ENCODE assay signal across 19 cellular contexts in the genomic region with DNA sequence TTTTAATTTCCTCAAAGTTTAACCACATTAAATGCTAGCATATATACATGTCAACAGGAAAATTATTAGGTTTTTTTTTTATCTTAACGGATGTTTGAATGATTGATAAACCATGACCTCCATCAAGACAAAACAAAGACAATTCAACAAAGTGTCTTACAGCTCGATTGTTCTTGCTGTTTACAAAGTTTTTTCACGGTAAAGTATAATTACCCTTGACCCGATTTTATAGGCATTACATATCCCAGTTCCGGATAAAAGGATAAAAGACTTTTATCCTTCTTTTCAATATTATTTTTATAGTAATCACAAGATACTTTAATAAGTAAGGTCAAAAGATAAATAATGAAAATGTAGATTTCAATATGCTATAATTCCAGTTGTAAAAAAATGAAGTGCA.
DNase-seq lines count a peak whose midpoint lies in the region; ATAC-seq, FAIRE-seq and TF ChIP-seq lines count a peak whose summit lies in the region.
"Had no signal": no experiment of that assay in that cellular context is flagged by ENCODE, and none has a peak within 500 bp of the region (broad histone marks: within the 10 kb centered on the region; RNA-seq: fewer than 3 reads in every experiment).

No MANE protein-coding gene starts in this region.

- H3K36me3 Mint-ChIP-seq in activated T-helper 1 cell treated with anti-CD3 and anti-CD28 coated beads, Interleukin-12 subunit alpha, Interleukin-12 subunit beta, Interleukin-2, Interleukin-4 antibody, amounts not matched to agents 30 ng/mL and 10 ng/mL and 1 ng/mL, durations not matched to agents 14 hours and 24 hours and 36 hours (ENCODE audit: low read depth), result no peaks in the 10 kb centered on the region
- H3K36me3 Mint-ChIP-seq: CD8-positive, alpha-beta T cell had no signal

- no peak for TF ChIP-seq CTCF in A549 (IDR thresholded peaks at IDR 0.05)
- TF ChIP-seq CTCF in HEK293 (tag by site-specific recombination; IDR thresholded peaks at IDR 0.05), result no peak
- TF ChIP-seq CTCF in VCaP (conservative IDR thresholded peaks at IDR 0.05), result no peak

- POLR2A ChIA-PET in A549 (lab: Yijun Ruan, JAX) (no interaction called here), HEK293 (lab: Yijun Ruan, JAX) (no interaction called here)

- H3K27me3 Mint-ChIP-seq in activated T-helper 1 cell treated with anti-CD3 and anti-CD28 coated beads, Interleukin-12 subunit alpha, Interleukin-12 subunit beta, Interleukin-2, Interleukin-4 antibody, amounts not matched to agents 30 ng/mL and 10 ng/mL and 1 ng/mL, durations not matched to agents 14 hours and 24 hours and 36 hours (ENCODE audit: insufficient read depth), result peaks cover 14% of the 10 kb centered on the region

- WGBS in A549 (ENCODE audit: missing lambda C conversion rate), result 17% methylated on average over 5 of the region's 5 CpGs

- no peak overlapping the region for H3K4me3 Mint-ChIP-seq in activated T-helper 1 cell treated with anti-CD3 and anti-CD28 coated beads, Interleukin-12 subunit alpha, Interleukin-12 subunit beta, Interleukin-2, Interleukin-4 antibody, amounts not matched to agents 30 ng/mL and 10 ng/mL and 1 ng/mL, durations not matched to agents 14 hours and 24 hours and 36 hours
- H3K4me3 Mint-ChIP-seq: B cell; CD8-positive, alpha-beta T cell; HFFc6 had no signal

- H3K4me3 ChIP-seq in A549 (no peak overlapping the region), HEK293 (ENCODE audit: low read depth, low read length) (no peak overlapping the region), skeletal muscle tissue (ENCODE audit: low read length in 3 of 3) (peak overlapping the region in 2 of 3 donors; percentile 2 to 45)
- H3K4me3 ChIP-seq: BLaER1 treated with 17β-estradiol and CSF1 and Interleukin-3, amounts not matched to agents 10 nM and 100 nM; HAP-1; K562 had no signal

- H3K27me3 ChIP-seq in skeletal muscle tissue (ENCODE audit: control insufficient read depth in 3 of 3, insufficient read depth in 3 of 3, low read length in 3 of 3), result no peaks in the 10 kb centered on the region
- H3K27me3 ChIP-seq: BLaER1 treated with 17β-estradiol and CSF1 and Interleukin-3, amounts not matched to agents 10 nM and 100 nM had no signal

- CTCF ChIA-PET in A549 (lab: Yijun Ruan, JAX), result interaction anchor here (0.8 to 1.6 kb wide), 2 partner anchors 9 to 15 kb away, joined by 4 read pairs; no protein-coding TSS in a partner anchor
- CTCF ChIA-PET in HEK293 (lab: Yijun Ruan, JAX), result no interaction called here

- H3K36me3 ChIP-seq in HEK293 (ENCODE audit: control insufficient read depth in 2 of 2, insufficient read depth in 1 of 2, low read length in 2 of 2) (no peaks in the 10 kb centered on the region), skeletal muscle tissue (ENCODE audit: control insufficient read depth in 3 of 3, insufficient read depth in 3 of 3, low read length in 3 of 3) (no peaks in the 10 kb centered on the region)
- H3K36me3 ChIP-seq: BLaER1 treated with 17β-estradiol and CSF1 and Interleukin-3, amounts not matched to agents 10 nM and 100 nM; HAP-1 had no signal

- no peak overlapping the region for H3K4me2 ChIP-seq in A549
- H3K4me2 ChIP-seq: BLaER1 treated with 17β-estradiol and CSF1 and Interleukin-3, amounts not matched to agents 10 nM and 100 nM had no signal

- 0 out of 3 replicates have a peak, but pooled peaks cover 4% of the 10 kb centered on the region for H3K9me3 ChIP-seq in A549
- H3K9me3 ChIP-seq in HEK293 (ENCODE audit: control insufficient read depth, insufficient read depth, low read depth, low read length), result no peaks in the 10 kb centered on the region
- no peaks in the 10 kb centered on the region for H3K9me3 ChIP-seq in skeletal muscle tissue (ENCODE audit: control insufficient read depth in 3 of 3, low read length in 3 of 3)
- H3K9me3 ChIP-seq: BLaER1 treated with 17β-estradiol and CSF1 and Interleukin-3, amounts not matched to agents 10 nM and 100 nM; HAP-1 had no signal

- H3K9ac ChIP-seq in skeletal muscle tissue (ENCODE audit: low read depth in 1 of 3, low read length in 3 of 3), result peak overlapping the region in 2 of 3 donors; percentile 46 to 52
- H3K9ac ChIP-seq: BLaER1 treated with 17β-estradiol and CSF1 and Interleukin-3, amounts not matched to agents 10 nM and 100 nM had no signal

- FAIRE-seq in A549 (lab: Jason Lieb, UNC), result peak; percentile 63
- FAIRE-seq: HTR-8/SVneo, K562 had no signal

- H3K27ac ChIP-seq in A549 (no peak overlapping the region), HEK293 (ENCODE audit: extremely low read depth, low read depth, low read length) (no peak overlapping the region), VCaP (peak overlapping the region; percentile 39), skeletal muscle tissue (ENCODE audit: low read depth, low read length) (peak overlapping the region; percentile 2)
- H3K27ac ChIP-seq: BLaER1 treated with 17β-estradiol and CSF1 and Interleukin-3, amounts not matched to agents 10 nM and 100 nM had no signal

- no peaks in the 10 kb centered on the region for H3K4me1 ChIP-seq in A549
- H3K4me1 ChIP-seq in HEK293 (ENCODE audit: control insufficient read depth, insufficient read depth, low read length), result peaks cover 9% of the 10 kb centered on the region
- H3K4me1 ChIP-seq in skeletal muscle tissue (ENCODE audit: control insufficient read depth in 3 of 3, insufficient read depth in 3 of 3, low read length in 3 of 3), result peaks cover 4 to 26% (median 13%) of the 10 kb centered on the region in 3 donors
- H3K4me1 ChIP-seq: HAP-1 had no signal

- no peak for TF ChIP-seq RAD21 in A549 (conservative IDR thresholded peaks at IDR 0.05 in 1 of 2, IDR thresholded peaks at IDR 0.05 in 1 of 2)

- TF ChIP-seq EP300 in A549 (IDR thresholded peaks at IDR 0.05), result no peak

- no peak for DNase-seq in A549 (ENCODE audit: low read depth in 1 of 2, low spot score in 1 of 2)
- no peak for DNase-seq in SHP77 treated with DMSO at 0.1 percent for 48 hours (lab: John Stamatoyannopoulos, UW)
- no peak for DNase-seq in nucleus accumbens (lab: John Stamatoyannopoulos, UW)
- DNase-seq in activated T-helper 1 cell treated with anti-CD3 and anti-CD28 coated beads, Interleukin-12 subunit alpha, Interleukin-12 subunit beta, Interleukin-2, Interleukin-4 antibody, amounts not matched to agents 30 ng/mL and 10 ng/mL and 1 ng/mL, durations not matched to agents 14 hours and 24 hours and 36 hours (ENCODE audit: low spot score), result no peak
- DNase-seq: 8988T; Calu3; CD8-positive, alpha-beta T cell; DMS79; GF-D8; HFFc6; IMR-90 had no signal

- intact Hi-C loops in activated T-helper 1 cell treated with anti-CD3 and anti-CD28 coated beads, Interleukin-12 subunit alpha, Interleukin-12 subunit beta, Interleukin-2, Interleukin-4 antibody, amounts not matched to agents 30 ng/mL and 10 ng/mL and 1 ng/mL, durations not matched to agents 14 hours and 24 hours and 36 hours (cut with micrococcal nuclease), result no loop called here

- ATAC-seq in A549, result no peak
- ATAC-seq: CD8-positive, alpha-beta T cell; K562 had no signal

- no peak overlapping the region for H3K27ac Mint-ChIP-seq in activated T-helper 1 cell treated with anti-CD3 and anti-CD28 coated beads, Interleukin-12 subunit alpha, Interleukin-12 subunit beta, Interleukin-2, Interleukin-4 antibody, amounts not matched to agents 30 ng/mL and 10 ng/mL and 1 ng/mL, durations not matched to agents 14 hours and 24 hours and 36 hours
- H3K27ac Mint-ChIP-seq: B cell; CD8-positive, alpha-beta T cell; HFFc6 had no signal

- no peak for TF ChIP-seq POLR2A in A549 (IDR thresholded peaks at IDR 0.05; ENCODE audit: low read length)

- peaks cover 4% of the 10 kb centered on the region for H3K4me1 Mint-ChIP-seq in activated T-helper 1 cell treated with anti-CD3 and anti-CD28 coated beads, Interleukin-12 subunit alpha, Interleukin-12 subunit beta, Interleukin-2, Interleukin-4 antibody, amounts not matched to agents 30 ng/mL and 10 ng/mL and 1 ng/mL, durations not matched to agents 14 hours and 24 hours and 36 hours (ENCODE audit: low read depth)
- H3K4me1 Mint-ChIP-seq: B cell had no signal

- no peaks in the 10 kb centered on the region for H3K9me3 Mint-ChIP-seq in activated T-helper 1 cell treated with anti-CD3 and anti-CD28 coated beads, Interleukin-12 subunit alpha, Interleukin-12 subunit beta, Interleukin-2, Interleukin-4 antibody, amounts not matched to agents 30 ng/mL and 10 ng/mL and 1 ng/mL, durations not matched to agents 14 hours and 24 hours and 36 hours
- H3K9me3 Mint-ChIP-seq: CD8-positive, alpha-beta T cell; HFFc6 had no signal

TF ChIP-seq in A549, 52 proteins besides CTCF, POLR2A, EP300 and RAD21 (continues in another document):
- TF ChIP-seq NR3C1 (IDR thresholded peaks at IDR 0.05) (no peak), TFCP2L1 (CRISPR knock-in tag; IDR thresholded peaks at IDR 0.05) (no peak), ZNF302 (CRISPR knock-in tag; IDR thresholded peaks at IDR 0.05) (no peak)
- TF ChIP-seq, protein P1, sequence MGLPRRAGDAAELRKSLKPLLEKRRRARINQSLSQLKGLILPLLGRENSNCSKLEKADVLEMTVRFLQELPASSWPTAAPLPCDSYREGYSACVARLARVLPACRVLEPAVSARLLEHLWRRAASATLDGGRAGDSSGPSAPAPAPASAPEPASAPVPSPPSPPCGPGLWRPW (IDR thresholded peaks at IDR 0.05), result no peak

TF ChIP-seq in HEK293, 187 proteins besides CTCF, POLR2A, EP300 and RAD21 (continues in another document):
- TF ChIP-seq, protein P2, sequence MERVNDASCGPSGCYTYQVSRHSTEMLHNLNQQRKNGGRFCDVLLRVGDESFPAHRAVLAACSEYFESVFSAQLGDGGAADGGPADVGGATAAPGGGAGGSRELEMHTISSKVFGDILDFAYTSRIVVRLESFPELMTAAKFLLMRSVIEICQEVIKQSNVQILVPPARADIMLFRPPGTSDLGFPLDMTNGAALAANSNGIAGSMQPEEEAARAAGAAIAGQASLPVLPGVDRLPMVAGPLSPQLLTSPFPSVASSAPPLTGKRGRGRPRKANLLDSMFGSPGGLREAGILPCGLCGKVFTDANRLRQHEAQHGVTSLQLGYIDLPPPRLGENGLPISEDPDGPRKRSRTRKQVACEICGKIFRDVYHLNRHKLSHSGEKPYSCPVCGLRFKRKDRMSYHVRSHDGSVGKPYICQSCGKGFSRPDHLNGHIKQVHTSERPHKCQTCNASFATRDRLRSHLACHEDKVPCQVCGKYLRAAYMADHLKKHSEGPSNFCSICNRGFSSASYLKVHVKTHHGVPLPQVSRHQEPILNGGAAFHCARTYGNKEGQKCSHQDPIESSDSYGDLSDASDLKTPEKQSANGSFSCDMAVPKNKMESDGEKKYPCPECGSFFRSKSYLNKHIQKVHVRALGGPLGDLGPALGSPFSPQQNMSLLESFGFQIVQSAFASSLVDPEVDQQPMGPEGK (tag by site-specific recombination; IDR thresholded peaks at IDR 0.05), result no peak
- TF ChIP-seq SCRT2 (tag by site-specific recombination; IDR thresholded peaks at IDR 0.05), result no peak
- TF ChIP-seq ZNF354C (tag by site-specific recombination; IDR thresholded peaks at IDR 0.05; ENCODE audit: borderline replicate concordance, low read depth), result no peak

Comparison
In these comparisons a context has a peak if more than half of its experiments do, and no peak if none do; other contexts are left out.
1. H3K27ac ChIP-seq: peak in VCaP (single experiment) and skeletal muscle tissue (single experiment); none in A549 (0 of 2) and HEK293 (single experiment).
2. H3K4me3 ChIP-seq: peak in skeletal muscle tissue (2 of 3); none in A549 (single experiment) and HEK293 (single experiment).